Comparison of ENCODE assay signal across 16 cellular contexts in genomic region chr9:1222511-1222910, GRCh38.
A peak's percentile ranks its signal among the peaks of the same experiment; 100 is the strongest.
DNase-seq lines count a peak whose midpoint lies in the region; ATAC-seq and TF ChIP-seq lines count a peak whose summit lies in the region.
"Had no signal": no experiment of that assay in that cellular context is flagged by ENCODE, and none has a peak within 500 bp of the region (broad histone marks: within the 10 kb centered on the region; RNA-seq: fewer than 3 reads in every experiment).

No MANE protein-coding gene starts in this region.

- no peak overlapping the region for H3K23ac ChIP-seq in mesenchymal stem cell (ENCODE audit: low read length in 2 of 2)

- no peak overlapping the region for H3K14ac ChIP-seq in mesenchymal stem cell (ENCODE audit: low read length in 2 of 2)

- no peak for TF ChIP-seq POLR2A in thyroid gland (IDR thresholded peaks at IDR 0.05)

- peak; percentile 77 for DNase-seq in EH (ENCODE audit: low read depth)
- peak; percentile 5 for DNase-seq in LHCN-M2 (ENCODE audit: low read depth)
- no peak for DNase-seq in mesenchymal stem cell
- DNase-seq in thyroid gland, result no peak
- DNase-seq in SIG-M5 treated with dmso at 0.1 percent for 504 hours (lab: John Stamatoyannopoulos, UW; ENCODE audit: unreplicated experiment), result no peak
- DNase-seq: H9, KBM-7, NCI-H1092, NCI-H510A, NCI-H82, Right ventricle myocardium superior had no signal

- H3K9ac ChIP-seq in mesenchymal stem cell (ENCODE audit: low read length), result peak overlapping the region; percentile 22
- H3K9ac ChIP-seq: BLaER1 had no signal

- H3K27me3 ChIP-seq in mesenchymal stem cell (ENCODE audit: control insufficient read depth in 1 of 2, insufficient read depth in 1 of 2, low read length in 2 of 2) (no peaks in the 10 kb centered on the region), thyroid gland (no peaks in the 10 kb centered on the region)
- H3K27me3 ChIP-seq: BLaER1 had no signal

- H4K8ac ChIP-seq in mesenchymal stem cell (ENCODE audit: low read length), result no peak overlapping the region

- H3K27ac ChIP-seq in mesenchymal stem cell (ENCODE audit: low read length, poor library complexity, severe bottlenecking), result no peak overlapping the region
- H3K27ac ChIP-seq in thyroid gland, result no peak overlapping the region
- H3K27ac ChIP-seq: BLaER1 had no signal

- H3K18ac ChIP-seq in mesenchymal stem cell (ENCODE audit: low read depth in 1 of 2, low read length in 2 of 2), result no peak overlapping the region

- H2AFZ ChIP-seq in mesenchymal stem cell (ENCODE audit: low read depth, low read length), result no peak overlapping the region

- ATAC-seq in esophagus mucosa (peak; percentile 78), HG03378 (IDR thresholded peaks at IDR 0.05; ENCODE audit: unreplicated experiment) (no peak)
- ATAC-seq: Panc1, SK-N-SH treated with all-trans-retinoic acid at 6 μM for 48 hours had no signal

- H3K36me3 ChIP-seq in mesenchymal stem cell (ENCODE audit: control insufficient read depth in 1 of 2, insufficient read depth in 2 of 2, low read depth in 1 of 2, low read length in 2 of 2) (no peaks in the 10 kb centered on the region), thyroid gland (no peaks in the 10 kb centered on the region)
- H3K36me3 ChIP-seq: BLaER1 had no signal

- H2AK5ac ChIP-seq in mesenchymal stem cell (ENCODE audit: low read length, severe bottlenecking), result no peak overlapping the region

- H4K91ac ChIP-seq in mesenchymal stem cell (ENCODE audit: low read length), result no peak overlapping the region

- no peak overlapping the region for H2BK12ac ChIP-seq in mesenchymal stem cell (ENCODE audit: low read length in 2 of 2)

- H2BK120ac ChIP-seq in mesenchymal stem cell (ENCODE audit: low read depth, low read length), result no peak overlapping the region

- intact Hi-C loops in thyroid gland (cut with DNase I), result no loop called here

- WGBS in mesenchymal stem cell, result 100% methylated on average over 1 of the region's 3 CpGs
- 57 to 60% methylated on average over 3 of the region's 3 CpGs for WGBS in thyroid gland, 2 donors

- H2BK5ac ChIP-seq in mesenchymal stem cell (ENCODE audit: low read depth, low read length, poor library complexity, severe bottlenecking), result no peak overlapping the region

- H3K4me3 ChIP-seq in mesenchymal stem cell (ENCODE audit: insufficient read depth in 1 of 2, low read depth in 1 of 2, low read length in 2 of 2) (no peak overlapping the region), thyroid gland (replicated peaks in 1 of 3) (no peak overlapping the region)
- H3K4me3 ChIP-seq: BLaER1 had no signal

- H3K4me1 ChIP-seq in mesenchymal stem cell (ENCODE audit: control insufficient read depth, insufficient read depth, low read depth, low read length), result no peaks in the 10 kb centered on the region
- H3K4me1 ChIP-seq in thyroid gland, result no peaks in the 10 kb centered on the region
- H3K4me1 ChIP-seq: BLaER1 had no signal

- TF ChIP-seq CTCF in thyroid gland (IDR thresholded peaks at IDR 0.05), result no peak

- H3K9me3 ChIP-seq in mesenchymal stem cell (ENCODE audit: control insufficient read depth, low read length) (no peaks in the 10 kb centered on the region), thyroid gland (no peaks in the 10 kb centered on the region)
- H3K9me3 ChIP-seq: BLaER1 had no signal

- no peaks in the 10 kb centered on the region for H3K79me1 ChIP-seq in mesenchymal stem cell (replicated peaks; ENCODE audit: low read length, poor library complexity, severe bottlenecking)

- H3K4me2 ChIP-seq in mesenchymal stem cell (ENCODE audit: low read length, poor library complexity, severe bottlenecking), result no peak overlapping the region
- H3K4me2 ChIP-seq: BLaER1 had no signal

- H3K4ac ChIP-seq in mesenchymal stem cell (ENCODE audit: low read depth in 1 of 2, low read length in 2 of 2), result no peak overlapping the region

- H2BK15ac ChIP-seq in mesenchymal stem cell (ENCODE audit: low read depth, poor library complexity, severe bottlenecking), result no peak overlapping the region

Comparison
In these comparisons a context has a peak if more than half of its experiments do, and no peak if none do; other contexts are left out.
1. DNase-seq: peak in EH (single experiment) and LHCN-M2 (single experiment); none in mesenchymal stem cell (single experiment), thyroid gland (0 of 2) and SIG-M5 treated with dmso at 0.1 percent for 504 hours (single experiment).